ENCODE assay signal across 8 cellular contexts in the genomic region with DNA sequence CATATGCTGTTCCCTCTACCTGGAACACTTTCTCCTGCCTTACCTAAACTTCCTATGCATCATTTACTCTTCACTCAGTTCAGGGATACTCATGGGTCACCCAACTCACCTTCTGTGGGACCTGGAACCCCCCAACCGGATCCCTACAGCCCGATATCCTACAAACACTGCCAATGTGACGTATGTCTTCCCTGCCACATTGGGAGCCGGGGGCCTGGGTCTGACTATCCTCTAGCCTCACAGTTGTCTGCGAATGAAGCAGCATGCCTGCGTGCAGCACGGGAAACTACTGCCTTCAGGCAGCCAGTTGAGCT. TPM values are rescaled to one million over a fixed set of nuclear protein-coding genes. Genes with fewer than 3 reads are reported as not detected.
DNase-seq lines count a peak whose midpoint lies in the region; ATAC-seq and TF ChIP-seq lines count a peak whose summit lies in the region.

No MANE protein-coding gene starts in this region.

- H3K36me3 Mint-ChIP-seq in mesothelial cell of epicardium, result no peaks in the 10 kb centered on the region

- H3K27ac ChIP-seq in right atrium auricular region, result peak overlapping the region; percentile 86 to 88
- peak overlapping the region; percentile 94 to 95 for H3K27ac ChIP-seq in breast epithelium
- H3K27ac ChIP-seq in vagina, result peak overlapping the region; percentile 90

- H3K27ac Mint-ChIP-seq in mesothelial cell of epicardium, result peak overlapping the region; percentile 89

- TF ChIP-seq CTCF in right atrium auricular region (IDR thresholded peaks at IDR 0.05) (no peak), breast epithelium (IDR thresholded peaks at IDR 0.05) (no peak), mesothelial cell of epicardium (IDR thresholded peaks at IDR 0.05; ENCODE audit: unreplicated experiment) (no peak), vagina (IDR thresholded peaks at IDR 0.05) (no peak)

- H3K36me3 ChIP-seq in right atrium auricular region (peaks cover 35% of the 10 kb centered on the region), breast epithelium (peaks cover 7% of the 10 kb centered on the region), vagina (peaks cover 0 to 27% of the 10 kb centered on the region in 2 donors)

- H3K4me3 ChIP-seq in right atrium auricular region, result peak overlapping the region; percentile 71 to 72
- peak overlapping the region; percentile 78 to 82 (median 79) for H3K4me3 ChIP-seq in breast epithelium
- peak overlapping the region; percentile 59 to 60 for H3K4me3 ChIP-seq in vagina

- no peaks in the 10 kb centered on the region for H3K9me3 ChIP-seq in right atrium auricular region
- H3K9me3 ChIP-seq in breast epithelium, result no peaks in the 10 kb centered on the region
- no peaks in the 10 kb centered on the region for H3K9me3 ChIP-seq in vagina

- H3K9me3 Mint-ChIP-seq in mesothelial cell of epicardium, result no peaks in the 10 kb centered on the region

- peaks cover 24% of the 10 kb centered on the region for H3K4me1 Mint-ChIP-seq in mesothelial cell of epicardium

- intact Hi-C loops in left ventricle myocardium superior (cut with micrococcal nuclease), result no loop called here
- intact Hi-C loops in breast epithelium (cut with DNase I; ENCODE audit: low total_unique reads), result no loop called here
- intact Hi-C loops in vagina (cut with DNase I), result no loop called here

- TF ChIP-seq POLR2A in breast epithelium (IDR thresholded peaks at IDR 0.05), result no peak
- TF ChIP-seq POLR2A in vagina (IDR thresholded peaks at IDR 0.05), result no peak

- no peaks in the 10 kb centered on the region for H3K27me3 ChIP-seq in right atrium auricular region
- H3K27me3 ChIP-seq in breast epithelium, result no peaks in the 10 kb centered on the region
- no peaks in the 10 kb centered on the region for H3K27me3 ChIP-seq in vagina

- peak overlapping the region; percentile 95 for H3K4me3 Mint-ChIP-seq in mesothelial cell of epicardium

- H3K27me3 Mint-ChIP-seq in mesothelial cell of epicardium (ENCODE audit: low read depth), result peaks cover 9% of the 10 kb centered on the region

- ATAC-seq in left ventricle myocardium superior (no peak), GM21390 (IDR thresholded peaks at IDR 0.05; ENCODE audit: unreplicated experiment) (no peak)

- DNase-seq in right atrium auricular region (ENCODE audit: low spot score) (no peak), left ventricle myocardium superior (no peak), breast epithelium (ENCODE audit: low spot score in 2 of 2) (no peak), mesothelial cell of epicardium (ENCODE audit: low spot score in 2 of 2, unreplicated experiment in 2 of 2) (no peak), vagina (ENCODE audit: extremely low spot score in 2 of 2) (no peak), ecto neural progenitor cell (ENCODE audit: low spot score) (no peak), NOMO-1 treated with DMSO at 0.1 percent for 48 hours (lab: John Stamatoyannopoulos, UW; ENCODE audit: unreplicated experiment) (no peak)

- H3K4me1 ChIP-seq in right atrium auricular region (peaks cover 0 to 55% of the 10 kb centered on the region in 2 donors), breast epithelium (peaks cover 11 to 13% of the 10 kb centered on the region in 2 donors), vagina (peaks cover 43% of the 10 kb centered on the region)

RNA-seq across cellular contexts. Expression of a gene that starts 0.4 kb away (rescaled TPM):
- total RNA-seq in right atrium auricular region (10 to 100 TPM; 12.5 to 20.3 TPM), left ventricle myocardium superior (16.8 TPM), breast epithelium (10 to 100 TPM; 17.4 to 31.5 (median 29.5) TPM), mesothelial cell of epicardium (19.9 to 23.4 TPM (median 23.3 TPM) in 3 replicates), vagina (17.2 TPM)

RNA-seq across cellular contexts. Expression of a gene that starts 0.5 kb away (rescaled TPM):
- 10 to 100 TPM; 11.7 to 11.9 TPM for total RNA-seq in right atrium auricular region
- 5.2 TPM for total RNA-seq in left ventricle myocardium superior
- 10 to 100 TPM; 23.6 to 30.1 (median 28.8) TPM for total RNA-seq in breast epithelium
- 12.9 to 13.6 TPM (median 13.1 TPM) in 3 replicates for total RNA-seq in mesothelial cell of epicardium
- 11.5 TPM for total RNA-seq in vagina

RNA-seq across cellular contexts. Expression of a gene that starts 4.6 kb away (rescaled TPM):
- total RNA-seq in right atrium auricular region (under 1 TPM; 0.26 to 0.31 TPM), left ventricle myocardium superior (0.07 TPM), breast epithelium (1 to 10 TPM in 2 of 3 donors, under 1 TPM in 1; 0.32 to 2.6 (median 1.9) TPM), mesothelial cell of epicardium (0.54 to 1.00 TPM (median 0.83 TPM) in 3 replicates), vagina (0.74 TPM)

RNA-seq across cellular contexts. Expression of a gene that starts 9.2 kb away (rescaled TPM):
- total RNA-seq in right atrium auricular region (10 to 100 TPM; 37.1 to 47.4 TPM), left ventricle myocardium superior (27.4 TPM), breast epithelium (10 to 100 TPM; 46.7 to 67.3 (median 47.9) TPM), mesothelial cell of epicardium (38.6 to 41.3 TPM (median 40.3 TPM) in 3 replicates), vagina (51.1 TPM)

RNA-seq across cellular contexts. Expression of a gene that starts 9.5 kb away (rescaled TPM):
- total RNA-seq in right atrium auricular region, result 10 to 100 TPM; 18.6 to 25.9 TPM
- 10.5 TPM for total RNA-seq in left ventricle myocardium superior
- total RNA-seq in breast epithelium, result 10 to 100 TPM; 42.7 to 63.6 (median 49.8) TPM
- total RNA-seq in mesothelial cell of epicardium, result 13.7 to 15.4 TPM (median 14.3 TPM) in 3 replicates
- total RNA-seq in vagina, result 69.0 TPM
